Comparison of ENCODE assay signal across 18 cellular contexts in genomic region chr7:43490016-43490415, GRCh38.
"Had no signal": no experiment of that assay in that cellular context is flagged by ENCODE, and none has a peak within 500 bp of the region (broad histone marks: within the 10 kb centered on the region; RNA-seq: fewer than 3 reads in every experiment).

No MANE protein-coding gene starts in this region.

- H3K36me3 ChIP-seq: colonic mucosa, lower lobe of right lung, ovary, thyroid gland had no signal

- H3K27me3 Mint-ChIP-seq: stimulated activated memory B cell treated with anti-CD40 and anti-IgM and Interleukin-4, amounts not matched to agents 10 μg/mL and 1 μg/mL and 100 μg/mL, for 72 hours had no signal

- H3K36me3 Mint-ChIP-seq: immature natural killer cell; mesothelial cell of epicardium; stimulated activated memory B cell treated with anti-CD40 and anti-IgM and Interleukin-4, amounts not matched to agents 10 μg/mL and 1 μg/mL and 100 μg/mL, for 72 hours had no signal

- H3K27ac ChIP-seq: colonic mucosa, lower lobe of right lung, ovary, thyroid gland had no signal

- H3K4me3 Mint-ChIP-seq: immature natural killer cell; mesothelial cell of epicardium; neural crest cell; stimulated activated memory B cell treated with anti-CD40 and anti-IgM and Interleukin-4, amounts not matched to agents 10 μg/mL and 1 μg/mL and 100 μg/mL, for 72 hours had no signal

- H3K4me1 Mint-ChIP-seq: immature natural killer cell had no signal

- ATAC-seq: activated CD4-positive, CD25-positive, alpha-beta regulatory T cell treated with anti-CD3 and anti-CD28 coated beads, Interleukin-2, amount 50 U/mL, for 24 hours; esophagus mucosa; lower lobe of right lung; stimulated activated memory B cell treated with anti-CD40 and anti-IgM and Interleukin-4, amounts not matched to agents 10 μg/mL and 1 μg/mL and 100 μg/mL, for 72 hours had no signal

- H3K27me3 ChIP-seq: body of pancreas, colonic mucosa, ovary, thyroid gland had no signal

- H3K27ac Mint-ChIP-seq: activated T-helper 2 cell treated with anti-CD3 and anti-CD28 coated beads, Interferon-gamma antibody, Interleukin-2, Interleukin-4, amounts not matched to agents 10 μg/mL and 5 μg/mL and 100 μg/mL, durations not matched to agents 14 hours and 24 hours and 36 hours; immature natural killer cell; mesothelial cell of epicardium; stimulated activated memory B cell treated with anti-CD40 and anti-IgM and Interleukin-4, amounts not matched to agents 10 μg/mL and 1 μg/mL and 100 μg/mL, for 72 hours had no signal

- H3K4me3 ChIP-seq: body of pancreas, colonic mucosa, lower lobe of right lung, ovary, thyroid gland had no signal

- H3K4me1 ChIP-seq: colonic mucosa, thyroid gland had no signal

- H3K9me3 ChIP-seq: body of pancreas, colonic mucosa, lower lobe of right lung, ovary, thyroid gland had no signal

- DNase-seq: activated CD4-positive, alpha-beta T cell treated with anti-CD3 and anti-CD28 coated beads, Interleukin-2, amount 50 U/mL, for 48 hours; activated naive CD4-positive, alpha-beta T cell treated with anti-CD3 and anti-CD28 coated beads, Interleukin-2, amount 50 U/mL, for 16 hours; activated T-cell treated with anti-CD3 and anti-CD28 coated beads, Interleukin-2, amount 50 U/mL, for 1 hour; body of pancreas; central memory CD4-positive, alpha-beta T cell; colonic mucosa; glutamatergic neuron; immature natural killer cell; lower lobe of right lung; ovary; stimulated activated CD4-positive, alpha-beta T cell treated with anti-CD3 and anti-CD28 coated beads, Interleukin-2, amount 100 ng/mL, for 48 hours; thyroid gland had no signal

- H3K9me3 Mint-ChIP-seq: activated T-helper 2 cell treated with anti-CD3 and anti-CD28 coated beads, Interferon-gamma antibody, Interleukin-2, Interleukin-4, amounts not matched to agents 10 μg/mL and 5 μg/mL and 100 μg/mL, durations not matched to agents 14 hours and 24 hours and 36 hours; immature natural killer cell; mesothelial cell of epicardium; neural crest cell; stimulated activated memory B cell treated with anti-CD40 and anti-IgM and Interleukin-4, amounts not matched to agents 10 μg/mL and 1 μg/mL and 100 μg/mL, for 72 hours had no signal
